In genomic region chr7:94028768-94029167, GRCh38 we compare ENCODE assay signal across 17 cellular contexts. TPM values are rescaled to one million over a fixed set of nuclear protein-coding genes. Genes with fewer than 3 reads are reported as not detected.
DNase-seq lines count a peak whose midpoint lies in the region; ATAC-seq and TF ChIP-seq lines count a peak whose summit lies in the region.
"Had no signal": no experiment of that assay in that cellular context is flagged by ENCODE, and none has a peak within 500 bp of the region (broad histone marks: within the 10 kb centered on the region; RNA-seq: fewer than 3 reads in every experiment).

No MANE protein-coding gene starts in this region.

- peak overlapping the region; percentile 25; the same call in 1 of the 2 replicates for H2AFZ ChIP-seq in GM23338
- H2AFZ ChIP-seq in fibroblast of lung (ENCODE audit: low read length), result no peak overlapping the region
- H2AFZ ChIP-seq: hepatocyte had no signal

- H3K4me2 ChIP-seq in GM23338 (no peak overlapping the region), fibroblast of lung (ENCODE audit: extremely low read depth, insufficient read depth, low read length) (peak overlapping the region; percentile 54)
- H3K4me2 ChIP-seq: hepatocyte had no signal

- H3K27me3 ChIP-seq in GM23338 (ENCODE audit: insufficient read depth), result no peaks in the 10 kb centered on the region
- H3K27me3 ChIP-seq in fibroblast of lung (ENCODE audit: control insufficient read depth, insufficient read depth, low read length), result no peaks in the 10 kb centered on the region
- H3K27me3 ChIP-seq: body of pancreas, hepatocyte, suprapubic skin had no signal

- H3K36me3 ChIP-seq in GM23338 (ENCODE audit: insufficient read depth) (no peaks in the 10 kb centered on the region), fibroblast of lung (ENCODE audit: control insufficient read depth, insufficient read depth, low read length) (no peaks in the 10 kb centered on the region), mucosa of descending colon (ENCODE audit: low read depth) (no peaks in the 10 kb centered on the region)
- H3K36me3 ChIP-seq: suprapubic skin had no signal

- H3K79me2 ChIP-seq in GM23338 (replicated peaks; ENCODE audit: insufficient read depth) (no peaks in the 10 kb centered on the region), fibroblast of lung (ENCODE audit: control insufficient read depth, insufficient read depth, low read length) (no peaks in the 10 kb centered on the region)
- H3K79me2 ChIP-seq: hepatocyte had no signal

- H3K36me3 Mint-ChIP-seq in GM23338 (ENCODE audit: low read depth), result no peaks in the 10 kb centered on the region

- H3K4me3 ChIP-seq in GM23338 (no peak overlapping the region), fibroblast of lung (replicated peaks in 1 of 4; ENCODE audit: control extremely low read depth in 1 of 4, insufficient read depth in 1 of 4, low read depth in 3 of 4, low read length in 4 of 4) (no peak overlapping the region), mucosa of descending colon (no peak overlapping the region)
- H3K4me3 ChIP-seq: body of pancreas, hepatocyte, suprapubic skin had no signal

- no peaks in the 10 kb centered on the region for H3K27me3 Mint-ChIP-seq in GM23338 (ENCODE audit: insufficient read depth, low read depth, poor library complexity)

- intact Hi-C loops in mucosa of descending colon (cut with DNase I, micrococcal nuclease), result no loop called here

- H3F3A ChIP-seq in GM23338 (replicated peaks; ENCODE audit: low read depth), result no peaks in the 10 kb centered on the region

- H3K9me2 ChIP-seq in GM23338 (ENCODE audit: insufficient read depth), result no peaks in the 10 kb centered on the region

- no peaks in the 10 kb centered on the region for H3K4me1 Mint-ChIP-seq in GM23338
- H3K4me1 Mint-ChIP-seq: activated T-helper 17 cell treated with anti-CD3 and anti-CD28 coated beads, Interleukin-2, amount 50 U/mL, for 72 hours; neural crest cell had no signal

- no peaks in the 10 kb centered on the region for H3K4me1 ChIP-seq in GM23338 (ENCODE audit: insufficient read depth)
- no peaks in the 10 kb centered on the region for H3K4me1 ChIP-seq in fibroblast of lung (ENCODE audit: control insufficient read depth, extremely low read depth, insufficient read depth, low read length)
- H3K4me1 ChIP-seq in mucosa of descending colon (ENCODE audit: low read depth), result no peaks in the 10 kb centered on the region
- H3K4me1 ChIP-seq: body of pancreas, Caco-2, suprapubic skin had no signal

- no peaks in the 10 kb centered on the region for H4K20me1 ChIP-seq in GM23338 (replicated peaks; ENCODE audit: insufficient read depth)
- no peaks in the 10 kb centered on the region for H4K20me1 ChIP-seq in fibroblast of lung (ENCODE audit: control insufficient read depth, extremely low read depth, insufficient read depth, low read length)

- ATAC-seq in GM23338, result no peak
- no peak for ATAC-seq in mucosa of descending colon
- ATAC-seq: activated T-helper 17 cell treated with anti-CD3 and anti-CD28 coated beads, Interleukin-2, amount 50 U/mL, for 72 hours; body of pancreas; left ventricle myocardium superior had no signal

- TF ChIP-seq CTCF in GM23338 (conservative IDR thresholded peaks at IDR 0.05; ENCODE audit: low read depth in 2 of 2) (no peak), fibroblast of lung (conservative IDR thresholded peaks at IDR 0.05 in 1 of 2, IDR thresholded peaks at IDR 0.05 in 1 of 2; ENCODE audit: low read depth in 1 of 2, low read length in 2 of 2) (no peak), mucosa of descending colon (IDR thresholded peaks at IDR 0.05) (no peak)

- H3K9me3 ChIP-seq in fibroblast of lung (ENCODE audit: control insufficient read depth, insufficient read depth, low read depth, low read length) (no peaks in the 10 kb centered on the region), mucosa of descending colon (no peaks in the 10 kb centered on the region)
- H3K9me3 ChIP-seq: body of pancreas, Caco-2, suprapubic skin had no signal

- DNase-seq in GM23338 (ENCODE audit: low spot score), result no peak
- DNase-seq in NOMO-1 treated with DMSO at 0.1 percent for 48 hours (lab: John Stamatoyannopoulos, UW; ENCODE audit: unreplicated experiment), result peak; percentile 95
- DNase-seq in fibroblast of lung (ENCODE audit: low read depth in 2 of 2), result peak; percentile 78 to 81
- peak; percentile 30 for DNase-seq in stromal cell of bone marrow (ENCODE audit: low read depth)
- DNase-seq in DMS 273 treated with DMSO at 0.1 percent for 48 hours (lab: John Stamatoyannopoulos, UW), result no peak
- DNase-seq in superior temporal gyrus (ENCODE audit: extremely low spot score), result no peak
- no peak for DNase-seq in mucosa of descending colon
- DNase-seq: activated CD4-positive, alpha-beta T cell treated with anti-CD3 and anti-CD28 coated beads, Interleukin-2, amount 50 U/mL, for 48 hours; body of pancreas; Caco-2; left ventricle myocardium superior; NCI-H446 treated with DMSO at 0.1 percent for 48 hours; T1000 had no signal

- H3K27ac ChIP-seq in GM23338 (ENCODE audit: low read depth) (no peak overlapping the region), fibroblast of lung (ENCODE audit: insufficient read depth, low read length) (no peak overlapping the region)
- H3K27ac ChIP-seq: body of pancreas, hepatocyte, suprapubic skin had no signal

- no peaks in the 10 kb centered on the region for H3K9me3 Mint-ChIP-seq in GM23338
- H3K9me3 Mint-ChIP-seq: activated T-helper 17 cell treated with anti-CD3 and anti-CD28 coated beads, Interleukin-2, amount 50 U/mL, for 72 hours; neural crest cell had no signal

- no peak overlapping the region for H3K9ac ChIP-seq in fibroblast of lung (ENCODE audit: insufficient read depth, low read length)

- no peak overlapping the region for H3K27ac Mint-ChIP-seq in GM23338
- H3K27ac Mint-ChIP-seq: activated T-helper 17 cell treated with anti-CD3 and anti-CD28 coated beads, Interleukin-2, amount 50 U/mL, for 72 hours had no signal

- no peak overlapping the region for H3K4me3 Mint-ChIP-seq in GM23338
- H3K4me3 Mint-ChIP-seq: activated T-helper 17 cell treated with anti-CD3 and anti-CD28 coated beads, Interleukin-2, amount 50 U/mL, for 72 hours; neural crest cell had no signal

TF ChIP-seq in GM23338, 12 proteins besides CTCF, POLR2A, EP300 and RAD21:
- TF ChIP-seq, protein P1, sequence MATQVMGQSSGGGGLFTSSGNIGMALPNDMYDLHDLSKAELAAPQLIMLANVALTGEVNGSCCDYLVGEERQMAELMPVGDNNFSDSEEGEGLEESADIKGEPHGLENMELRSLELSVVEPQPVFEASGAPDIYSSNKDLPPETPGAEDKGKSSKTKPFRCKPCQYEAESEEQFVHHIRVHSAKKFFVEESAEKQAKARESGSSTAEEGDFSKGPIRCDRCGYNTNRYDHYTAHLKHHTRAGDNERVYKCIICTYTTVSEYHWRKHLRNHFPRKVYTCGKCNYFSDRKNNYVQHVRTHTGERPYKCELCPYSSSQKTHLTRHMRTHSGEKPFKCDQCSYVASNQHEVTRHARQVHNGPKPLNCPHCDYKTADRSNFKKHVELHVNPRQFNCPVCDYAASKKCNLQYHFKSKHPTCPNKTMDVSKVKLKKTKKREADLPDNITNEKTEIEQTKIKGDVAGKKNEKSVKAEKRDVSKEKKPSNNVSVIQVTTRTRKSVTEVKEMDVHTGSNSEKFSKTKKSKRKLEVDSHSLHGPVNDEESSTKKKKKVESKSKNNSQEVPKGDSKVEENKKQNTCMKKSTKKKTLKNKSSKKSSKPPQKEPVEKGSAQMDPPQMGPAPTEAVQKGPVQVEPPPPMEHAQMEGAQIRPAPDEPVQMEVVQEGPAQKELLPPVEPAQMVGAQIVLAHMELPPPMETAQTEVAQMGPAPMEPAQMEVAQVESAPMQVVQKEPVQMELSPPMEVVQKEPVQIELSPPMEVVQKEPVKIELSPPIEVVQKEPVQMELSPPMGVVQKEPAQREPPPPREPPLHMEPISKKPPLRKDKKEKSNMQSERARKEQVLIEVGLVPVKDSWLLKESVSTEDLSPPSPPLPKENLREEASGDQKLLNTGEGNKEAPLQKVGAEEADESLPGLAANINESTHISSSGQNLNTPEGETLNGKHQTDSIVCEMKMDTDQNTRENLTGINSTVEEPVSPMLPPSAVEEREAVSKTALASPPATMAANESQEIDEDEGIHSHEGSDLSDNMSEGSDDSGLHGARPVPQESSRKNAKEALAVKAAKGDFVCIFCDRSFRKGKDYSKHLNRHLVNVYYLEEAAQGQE (IDR thresholded peaks at IDR 0.05; ENCODE audit: unreplicated experiment), result no peak
- no peak for TF ChIP-seq EZH2 (IDR thresholded peaks at IDR 0.05; ENCODE audit: low read depth, unreplicated experiment)
- no peak for TF ChIP-seq JUNB (IDR thresholded peaks at IDR 0.05; ENCODE audit: unreplicated experiment)
- no peak for TF ChIP-seq STAT1 (IDR thresholded peaks at IDR 0.05; ENCODE audit: unreplicated experiment)
- no peak for TF ChIP-seq NANOG (IDR thresholded peaks at IDR 0.05; ENCODE audit: borderline replicate concordance)
- TF ChIP-seq POLR2AphosphoS5 (IDR thresholded peaks at IDR 0.05; ENCODE audit: low read depth), result no peak
- no peak for TF ChIP-seq CREB1 (CRISPR knock-in tag; IDR thresholded peaks at IDR 0.05; ENCODE audit: low read depth)
- no peak for TF ChIP-seq ZNF114 (CRISPR knock-in tag; IDR thresholded peaks at IDR 0.05)
- TF ChIP-seq EZH2phosphoT487 (IDR thresholded peaks at IDR 0.05; ENCODE audit: unreplicated experiment), result no peak

RNA-seq across cellular contexts. Expression of gene BET1, which starts 24.6 kb away (rescaled TPM):
- 35.7 and 42.2 TPM in 2 replicates for total RNA-seq in GM23338 (2014; rRNA removed; shearing (Covaris generic))
- 58.8 and 69.2 TPM in 2 replicates for polyA plus RNA-seq in GM23338 (2016; fragmentation: Nextera tagmentation; extraction: Ambion mirVana)
- total RNA-seq in fibroblast of lung, result 28.0 and 40.3 TPM in 2 replicates
- 33.7 and 52.5 TPM in 2 replicates for polyA plus RNA-seq in fibroblast of lung
- 20.9 and 33.7 TPM in 2 replicates for polyA plus RNA-seq in fibroblast of lung (2012)
- polyA minus RNA-seq in fibroblast of lung (ENCODE audit: low replicate concordance), result 1.6 and 8.0 TPM in 2 replicates
- 10 to 100 TPM; 16.4 to 21.4 (median 18.9) TPM for total RNA-seq in mucosa of descending colon

Comparison
In these comparisons a context has a peak if more than half of its experiments do, and no peak if none do; other contexts are left out.
1. DNase-seq: peak in NOMO-1 treated with DMSO at 0.1 percent for 48 hours (single experiment), fibroblast of lung (2 of 2) and stromal cell of bone marrow (single experiment); none in GM23338 (single experiment), DMS 273 treated with DMSO at 0.1 percent for 48 hours (single experiment), superior temporal gyrus (single experiment) and mucosa of descending colon (0 of 3).